ENCODE assay signal across 12 cellular contexts in the genomic region with DNA sequence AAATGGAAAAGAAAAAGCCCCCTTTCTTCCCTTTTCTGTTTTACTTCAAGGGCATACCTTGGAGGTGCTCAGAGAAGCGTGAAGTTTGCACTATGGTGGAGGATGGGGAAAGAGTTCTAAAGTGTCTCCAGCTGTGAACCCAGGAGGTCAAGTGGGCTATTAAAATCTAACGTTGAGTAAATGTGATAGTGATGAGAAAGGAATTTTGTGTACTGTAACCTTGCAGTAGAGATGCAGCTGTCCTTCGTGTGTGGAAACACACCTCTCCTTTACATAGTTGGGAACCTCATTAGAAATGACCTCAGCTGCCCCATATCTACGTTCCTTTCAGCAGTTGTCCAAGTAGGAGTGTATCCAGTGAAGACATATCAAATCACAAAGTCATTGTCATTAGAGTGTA. TPM values are rescaled to one million over a fixed set of nuclear protein-coding genes. Genes with fewer than 3 reads are reported as not detected.
DNase-seq lines count a peak whose midpoint lies in the region; ATAC-seq, FAIRE-seq and TF ChIP-seq lines count a peak whose summit lies in the region.
"Had no signal": no experiment of that assay in that cellular context is flagged by ENCODE, and none has a peak within 500 bp of the region (broad histone marks: within the 10 kb centered on the region; RNA-seq: fewer than 3 reads in every experiment).

No MANE protein-coding gene starts in this region.

- H3K27me3 ChIP-seq in HepG2 (ENCODE audit: control insufficient read depth in 1 of 2, insufficient read depth in 2 of 2, low read length in 2 of 2) (no peaks in the 10 kb centered on the region), right lobe of liver (no peaks in the 10 kb centered on the region), upper lobe of right lung (no peaks in the 10 kb centered on the region), body of pancreas (no peaks in the 10 kb centered on the region), suprapubic skin (no peaks in the 10 kb centered on the region)
- H3K27me3 ChIP-seq: BLaER1, vagina had no signal

- no peak overlapping the region for H3K4me2 ChIP-seq in HepG2 (ENCODE audit: low read depth, low read length)
- H3K4me2 ChIP-seq: BLaER1 had no signal

- no peaks in the 10 kb centered on the region for H3K79me2 ChIP-seq in HepG2 (ENCODE audit: insufficient read depth, low read length)

- no peak for TF ChIP-seq CTCF in HepG2 (CRISPR knock-in tag; IDR thresholded peaks at IDR 0.05)
- no peak for TF ChIP-seq CTCF in right lobe of liver (IDR thresholded peaks at IDR 0.05)
- no peak for TF ChIP-seq CTCF in choroid plexus epithelial cell (conservative IDR thresholded peaks at IDR 0.05; ENCODE audit: low read depth, low read length)
- TF ChIP-seq CTCF in upper lobe of right lung (IDR thresholded peaks at IDR 0.05) = no peak
- no peak for TF ChIP-seq CTCF in body of pancreas (IDR thresholded peaks at IDR 0.05)
- no peak for TF ChIP-seq CTCF in suprapubic skin (IDR thresholded peaks at IDR 0.05)

- BruUV-seq in HepG2 (replicated peaks; lab: Mats Ljungman, UMichigan) = TSS peak; percentile 27

- no peak overlapping the region for H2AFZ ChIP-seq in HepG2 (ENCODE audit: low read length)

- H3K9ac ChIP-seq in HepG2 (ENCODE audit: insufficient read depth, low read depth, low read length) = no peak overlapping the region
- H3K9ac ChIP-seq: BLaER1 had no signal

- no peaks in the 10 kb centered on the region for H3K9me3 ChIP-seq in HepG2 (ENCODE audit: low read length)
- H3K9me3 ChIP-seq in right lobe of liver = no peaks in the 10 kb centered on the region
- no peaks in the 10 kb centered on the region for H3K9me3 ChIP-seq in upper lobe of right lung
- no peaks in the 10 kb centered on the region for H3K9me3 ChIP-seq in body of pancreas
- H3K9me3 ChIP-seq in suprapubic skin = no peaks in the 10 kb centered on the region
- H3K9me3 ChIP-seq: BLaER1, vagina had no signal

- CTCF ChIA-PET in HepG2 (lab: Yijun Ruan, JAX; ENCODE audit: low intra/inter-chr PET ratio, low total read pairs) = no interaction called here

- intact Hi-C loops in HepG2 (cut with micrococcal nuclease; ENCODE audit: unreplicated experiment) (no loop called here), right lobe of liver (cut with DNase I) (no loop called here), upper lobe of right lung (cut with DNase I) (no loop called here), body of pancreas (cut with DNase I) (no loop called here)

- in situ Hi-C loops in HepG2 (cut with HindIII; ENCODE audit: extremely low pct_ligation_motif_present, low pct_unique_long_range_greater_than_20kb) = no loop called here

- H3K36me3 ChIP-seq in HepG2 (replicated peaks in 1 of 2; ENCODE audit: control insufficient read depth in 1 of 2, insufficient read depth in 2 of 2, low read length in 2 of 2) (peaks cover 9 to 37% of the 10 kb centered on the region in 2 experiments), right lobe of liver (peaks cover 0 to 14% (median 2%) of the 10 kb centered on the region in 4 donors), upper lobe of right lung (peaks cover 30% of the 10 kb centered on the region), body of pancreas (replicated peaks in 1 of 2; ENCODE audit: insufficient read depth in 1 of 2, low read depth in 2 of 2) (peaks cover 0 to 5% of the 10 kb centered on the region in 2 donors), suprapubic skin (peaks cover 43% of the 10 kb centered on the region)

- TF ChIP-seq EP300 in HepG2 (IDR thresholded peaks at IDR 0.05; ENCODE audit: low read depth in 2 of 2, low read length in 2 of 2) = no peak
- TF ChIP-seq EP300 in HepG2 (CRISPR knock-in tag; IDR thresholded peaks at IDR 0.05; ENCODE audit: borderline replicate concordance) = no peak
- no peak for TF ChIP-seq EP300 in suprapubic skin (IDR thresholded peaks at IDR 0.05)

- DNase-seq in HepG2 (ENCODE audit: low spot score) = no peak
- no peak for DNase-seq in right lobe of liver
- DNase-seq in LHCN-M2 (ENCODE audit: low read depth) = peak; percentile 84
- peak; percentile 23 for DNase-seq in choroid plexus epithelial cell (ENCODE audit: low read depth)
- DNase-seq in upper lobe of right lung = no peak
- no peak for DNase-seq in body of pancreas
- DNase-seq in suprapubic skin (ENCODE audit: low spot score in 2 of 2) = no peak
- DNase-seq: KBM-7, OCI-M1 had no signal

- no peak for TF ChIP-seq RAD21 in HepG2 (CRISPR knock-in tag; IDR thresholded peaks at IDR 0.05)

- FAIRE-seq in HepG2 (lab: Jason Lieb, UNC) = no peak

- peaks cover 26% of the 10 kb centered on the region for H3K4me1 ChIP-seq in HepG2 (ENCODE audit: insufficient read depth, low read length)
- H3K4me1 ChIP-seq in right lobe of liver = no peaks in the 10 kb centered on the region
- H3K4me1 ChIP-seq in upper lobe of right lung = no peaks in the 10 kb centered on the region
- no peaks in the 10 kb centered on the region for H3K4me1 ChIP-seq in body of pancreas
- no peaks in the 10 kb centered on the region for H3K4me1 ChIP-seq in suprapubic skin
- H3K4me1 ChIP-seq: vagina had no signal

- ATAC-seq in HepG2 (no peak), right lobe of liver (no peak), upper lobe of right lung (peak; percentile 64), HG03439 (IDR thresholded peaks at IDR 0.05; ENCODE audit: unreplicated experiment) (no peak), body of pancreas (no peak)

- H3K27ac ChIP-seq in HepG2 (ENCODE audit: extremely low read length, insufficient read depth, low read length) (no peak overlapping the region), right lobe of liver (no peak overlapping the region), upper lobe of right lung (no peak overlapping the region), body of pancreas (no peak overlapping the region), suprapubic skin (no peak overlapping the region)
- H3K27ac ChIP-seq: BLaER1, vagina had no signal

- TF ChIP-seq POLR2A in HepG2 (IDR thresholded peaks at IDR 0.05; ENCODE audit: insufficient read depth in 1 of 2, low read depth in 2 of 2, low read length in 2 of 2) = no peak
- TF ChIP-seq POLR2A in right lobe of liver (IDR thresholded peaks at IDR 0.05) = no peak
- no peak for TF ChIP-seq POLR2A in body of pancreas (IDR thresholded peaks at IDR 0.05)
- no peak for TF ChIP-seq POLR2A in suprapubic skin (IDR thresholded peaks at IDR 0.05)

- H4K20me1 ChIP-seq in HepG2 (ENCODE audit: insufficient read depth, low read length) = no peaks in the 10 kb centered on the region
- H4K20me1 ChIP-seq: BLaER1 had no signal

- no peak overlapping the region for H3K4me3 ChIP-seq in HepG2 (replicated peaks in 1 of 3; ENCODE audit: insufficient read depth in 1 of 3, low read depth in 2 of 3, low read length in 3 of 3)
- no peak overlapping the region for H3K4me3 ChIP-seq in right lobe of liver
- no peak overlapping the region for H3K4me3 ChIP-seq in choroid plexus epithelial cell (ENCODE audit: low read depth, low read length)
- H3K4me3 ChIP-seq in upper lobe of right lung = no peak overlapping the region
- no peak overlapping the region for H3K4me3 ChIP-seq in body of pancreas
- H3K4me3 ChIP-seq in suprapubic skin = no peak overlapping the region
- H3K4me3 ChIP-seq: BLaER1, vagina had no signal

- WGBS in HepG2 (ENCODE audit: low lambda C conversion rate) = 69% methylated on average over 4 of the region's 4 CpGs
- 65% methylated on average over 3 of the region's 4 CpGs for WGBS in right lobe of liver (ENCODE audit: insufficient coverage, low coverage, low lambda C conversion rate, missing lambda C conversion rate)
- WGBS in body of pancreas, 2 donors = 59 to 66% methylated on average over 4 of the region's 4 CpGs
- WGBS in suprapubic skin = 79% methylated on average over 4 of the region's 4 CpGs

- POLR2A ChIA-PET in HepG2 (lab: Yijun Ruan, JAX) = no interaction called here

TF ChIP-seq in HepG2, 621 proteins besides CTCF, POLR2A, EP300 and RAD21 (continues in another document):
- TF ChIP-seq ZNF713 (CRISPR knock-in tag; IDR thresholded peaks at IDR 0.05) = no peak
- TF ChIP-seq KDM4B (CRISPR knock-in tag; IDR thresholded peaks at IDR 0.05) = no peak
- TF ChIP-seq, protein P1, sequence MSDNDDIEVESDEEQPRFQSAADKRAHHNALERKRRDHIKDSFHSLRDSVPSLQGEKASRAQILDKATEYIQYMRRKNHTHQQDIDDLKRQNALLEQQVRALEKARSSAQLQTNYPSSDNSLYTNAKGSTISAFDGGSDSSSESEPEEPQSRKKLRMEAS (IDR thresholded peaks at IDR 0.05) = no peak

RNA-seq across cellular contexts. Expression of gene ADH5, which starts 26.5 kb away (rescaled TPM):
- total RNA-seq in HepG2 (2016; rRNA removed; fragmentation: Illumina TruSeq; extraction: Trizol) (512 and 855 TPM in 2 replicates), right lobe of liver (100 to 1,000 TPM; 109 to 170 (median 131) TPM), LHCN-M2 (2014; rRNA removed) (134 and 140 TPM in 2 replicates), upper lobe of right lung (166 TPM), body of pancreas (10 to 100 TPM; 30.0 to 63.3 TPM), suprapubic skin (10 to 100 TPM; 42.9 to 83.9 (median 63.8) TPM)
- 80.2 and 94.4 TPM in 2 replicates for total RNA-seq in HepG2 (2016; cell fraction: cytosol; rRNA removed; fragmentation: Illumina TruSeq; extraction: Trizol; ENCODE audit: low read depth)
- total RNA-seq in HepG2 (2016; cell fraction: insoluble cytoplasmic fraction; rRNA removed; fragmentation: Illumina TruSeq; extraction: Trizol) = 498 and 849 TPM in 2 replicates
- 132 and 158 TPM in 2 replicates for total RNA-seq in HepG2 (2016; cell fraction: membrane; rRNA removed; fragmentation: Illumina TruSeq; extraction: Trizol)
- 225 and 246 TPM in 2 replicates for total RNA-seq in HepG2 (2016; cell fraction: nucleus; rRNA removed; fragmentation: Illumina TruSeq; extraction: Trizol)
- polyA plus RNA-seq in HepG2 (2011; rRNA removed) = 265 and 349 TPM in 2 replicates
- polyA plus RNA-seq in HepG2 (2011; cell fraction: cytosol; rRNA removed) = 173 and 271 TPM in 2 replicates
- 57.3 and 77.4 TPM in 2 replicates for polyA plus RNA-seq in HepG2 (2011; cell fraction: nucleus; rRNA removed)
- 387 and 400 TPM in 2 replicates for polyA plus RNA-seq in HepG2 (2012)
- 85.2 and 90.0 TPM in 2 replicates for polyA plus RNA-seq in HepG2 (2016; cell fraction: cytosol; fragmentation: Illumina TruSeq; extraction: Trizol; ENCODE audit: low read depth)
- 704 and 752 TPM in 2 replicates for polyA plus RNA-seq in HepG2 (2016; cell fraction: insoluble cytoplasmic fraction; fragmentation: Illumina TruSeq; extraction: Trizol; ENCODE audit: low read depth)
- 97.9 and 110 TPM in 2 replicates for polyA plus RNA-seq in HepG2 (2016; cell fraction: membrane; fragmentation: Illumina TruSeq; extraction: Trizol; ENCODE audit: low read depth)
- polyA plus RNA-seq in HepG2 (2016; cell fraction: nucleus; fragmentation: Illumina TruSeq; extraction: Trizol; ENCODE audit: insufficient read depth, low read depth) = 246 and 258 TPM in 2 replicates
- polyA minus RNA-seq in HepG2 (2011; rRNA and poly(A)+ RNA removed; ENCODE audit: low replicate concordance) = 86.8 and 216 TPM in 2 replicates
- polyA minus RNA-seq in HepG2 (2011; cell fraction: cytosol; rRNA and poly(A)+ RNA removed) = 133 and 142 TPM in 2 replicates
- polyA minus RNA-seq in HepG2 (2011; cell fraction: nucleus; rRNA and poly(A)+ RNA removed) = 142 and 207 TPM in 2 replicates
- polyA plus RNA-seq in LHCN-M2 (2012) = 142 TPM

Comparison
In these comparisons a context has a peak if more than half of its experiments do, and no peak if none do; other contexts are left out.
1. DNase-seq: peak in LHCN-M2 (single experiment) and choroid plexus epithelial cell (single experiment); none in HepG2 (single experiment), right lobe of liver (0 of 3), upper lobe of right lung (single experiment), body of pancreas (0 of 4) and suprapubic skin (0 of 2).